27 cellular contexts compared by ENCODE assay signal in genomic region chr4:78226279-78226678, GRCh38.
"Had no signal": no experiment of that assay in that cellular context is flagged by ENCODE, and none has a peak within 500 bp of the region (broad histone marks: within the 10 kb centered on the region; RNA-seq: fewer than 3 reads in every experiment).

No MANE protein-coding gene starts in this region.

- ATAC-seq: esophagus mucosa; gastrocnemius medialis; heart right ventricle; left cardiac atrium; left lung; left ventricle myocardium superior; lower lobe of right lung; naive thymus-derived CD4-positive, alpha-beta T cell had no signal

- H3K4me1 ChIP-seq: gastrocnemius medialis, heart right ventricle, left lung, lower lobe of right lung had no signal

- H3K4me3 ChIP-seq: coronary artery, dorsolateral prefrontal cortex, esophagus squamous epithelium, gastrocnemius medialis, heart right ventricle, left lung, lower lobe of right lung had no signal

- H3K27me3 ChIP-seq: dorsolateral prefrontal cortex, esophagus squamous epithelium, gastrocnemius medialis, heart right ventricle, left lung had no signal

- H3K36me3 ChIP-seq: esophagus squamous epithelium, gastrocnemius medialis, heart right ventricle, left lung, lower lobe of right lung had no signal

- FAIRE-seq: colon, endometrium, islet of Langerhans, keratinocyte had no signal

- H3K9me3 ChIP-seq: gastrocnemius medialis had no signal

- H3K27ac ChIP-seq: coronary artery, dorsolateral prefrontal cortex, epithelial cell of prostate, esophagus squamous epithelium, gastrocnemius medialis, heart right ventricle, left lung, lower lobe of right lung had no signal

- DNase-seq: dermis blood vessel endothelial cell; dorsolateral prefrontal cortex; effector CD4-positive, alpha-beta T cell; effector memory CD4-positive, alpha-beta T cell; erythroblast; esophagus squamous epithelium; foreskin fibroblast; foreskin melanocyte; gastrocnemius medialis; glutamatergic neuron; head of caudate nucleus; heart right ventricle; hippocampal formation; left cardiac atrium; left lung; left ventricle myocardium superior; lower lobe of right lung; mesendoderm; midbrain; naive thymus-derived CD4-positive, alpha-beta T cell had no signal
